ENCODE assay signal across 21 cellular contexts in the genomic region with DNA sequence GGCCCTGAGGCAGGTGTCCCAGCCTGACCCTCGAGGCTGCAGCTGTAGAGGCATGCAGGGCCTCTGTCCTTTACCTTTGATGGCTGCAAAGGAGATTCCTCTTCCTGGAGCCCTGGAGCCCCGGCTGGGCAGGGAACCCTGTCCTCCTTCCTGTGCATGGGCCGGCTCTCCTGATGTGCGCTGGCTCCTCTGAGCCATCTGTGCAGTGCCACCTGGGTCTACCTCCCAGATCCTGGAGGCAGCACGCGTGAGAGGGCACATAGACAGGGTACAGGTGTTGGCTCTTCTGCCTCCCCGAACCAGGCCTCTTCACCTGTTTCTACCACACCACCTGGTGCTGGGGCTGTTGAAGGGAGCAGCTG.
DNase-seq lines count a peak whose midpoint lies in the region; ATAC-seq and TF ChIP-seq lines count a peak whose summit lies in the region.
"Had no signal": no experiment of that assay in that cellular context is flagged by ENCODE, and none has a peak within 500 bp of the region (broad histone marks: within the 10 kb centered on the region; RNA-seq: fewer than 3 reads in every experiment).

No MANE protein-coding gene starts in this region.

- peaks cover 0 to 11% (median 4%) of the 10 kb centered on the region in 3 donors for H3K36me3 Mint-ChIP-seq in immature natural killer cell
- H3K36me3 Mint-ChIP-seq: activated naive CD4-positive, alpha-beta T cell treated with anti-CD3 and anti-CD28 coated beads, Interleukin-2, amount 50 U/mL, for 72 hours; natural killer cell treated with Interleukin-12 subunit alpha and Interleukin-12 subunit beta and Interleukin-15 and Interleukin-18, amount 100 ng/mL, for 72 hours had no signal

- H3K36me3 ChIP-seq in Panc1 (ENCODE audit: control insufficient read depth, insufficient read depth, low read length) = no peaks in the 10 kb centered on the region
- H3K36me3 ChIP-seq: colonic mucosa had no signal

- no peaks in the 10 kb centered on the region for H3K9me3 Mint-ChIP-seq in immature natural killer cell
- H3K9me3 Mint-ChIP-seq: activated CD4-positive, alpha-beta memory T cell treated with anti-CD3 and anti-CD28 coated beads, Interleukin-2, amount 10 ng/mL, durations not matched to agents 7 days and 5 days; activated naive CD4-positive, alpha-beta T cell treated with anti-CD3 and anti-CD28 coated beads, Interleukin-2, amount 50 U/mL, for 72 hours; natural killer cell treated with Interleukin-12 subunit alpha and Interleukin-12 subunit beta and Interleukin-15 and Interleukin-18, amount 100 ng/mL, for 72 hours had no signal

- no peak for TF ChIP-seq CTCF in Panc1 (IDR thresholded peaks at IDR 0.05)

- H3K4me3 Mint-ChIP-seq in immature natural killer cell = no peak overlapping the region
- H3K4me3 Mint-ChIP-seq: activated CD4-positive, alpha-beta memory T cell treated with anti-CD3 and anti-CD28 coated beads, Interleukin-2, amount 10 ng/mL, durations not matched to agents 7 days and 5 days; B cell; natural killer cell treated with Interleukin-12 subunit alpha and Interleukin-12 subunit beta and Interleukin-15 and Interleukin-18, amount 100 ng/mL, for 72 hours; T-helper 17 cell had no signal

- H3K4me1 ChIP-seq in Panc1 (ENCODE audit: control insufficient read depth, insufficient read depth, low read length) = peaks cover 44% of the 10 kb centered on the region
- H3K4me1 ChIP-seq: colonic mucosa had no signal

- no peaks in the 10 kb centered on the region for H3K4me1 Mint-ChIP-seq in immature natural killer cell
- H3K4me1 Mint-ChIP-seq: B cell had no signal

- POLR2A ChIA-PET in Panc1 (lab: Charles Lee) = no interaction called here

- no peak for ATAC-seq in Panc1
- ATAC-seq in activated CD4-positive, CD25-positive, alpha-beta regulatory T cell treated with anti-CD3 and anti-CD28 coated beads, Interleukin-2, amount 50 U/mL, for 24 hours = no peak
- ATAC-seq: activated naive CD4-positive, alpha-beta T cell treated with anti-CD3 and anti-CD28 coated beads, Interleukin-2, amount 50 U/mL, for 72 hours; T-helper 17 cell had no signal

- H3K27ac ChIP-seq in Panc1 (ENCODE audit: low read length) = peak overlapping the region; percentile 88
- H3K27ac ChIP-seq: colonic mucosa had no signal

- no peaks in the 10 kb centered on the region for H3K27me3 ChIP-seq in Panc1 (ENCODE audit: control insufficient read depth, insufficient read depth, low read length)
- H3K27me3 ChIP-seq: colonic mucosa had no signal

- H3K4me3 ChIP-seq in Panc1 (ENCODE audit: low read depth in 2 of 2, low read length in 2 of 2) = no peak overlapping the region
- H3K4me3 ChIP-seq: colonic mucosa had no signal

- no peak overlapping the region for H3K27ac Mint-ChIP-seq in immature natural killer cell
- H3K27ac Mint-ChIP-seq: activated CD4-positive, alpha-beta memory T cell treated with anti-CD3 and anti-CD28 coated beads, Interleukin-2, amount 10 ng/mL, durations not matched to agents 7 days and 5 days; B cell; natural killer cell treated with Interleukin-12 subunit alpha and Interleukin-12 subunit beta and Interleukin-15 and Interleukin-18, amount 100 ng/mL, for 72 hours; progenitor cell of endocrine pancreas; T-helper 17 cell had no signal

- CTCF ChIA-PET in Panc1 (lab: Charles Lee) = no interaction called here

- intact Hi-C loops in Panc1 (cut with micrococcal nuclease; ENCODE audit: unreplicated experiment) = no loop called here

- DNase-seq in NCI-H1092 treated with DMSO at 0.1 percent for 48 hours (lab: John Stamatoyannopoulos, UW) (peak; percentile 44), NCI-H2107 (lab: John Stamatoyannopoulos, UW) (peak; percentile 89), Panc1 (ENCODE audit: low read depth, low spot score) (no peak), immature natural killer cell (no peak), NCI-H1694 treated with DMSO at 0.1 percent for 48 hours (lab: John Stamatoyannopoulos, UW) (no peak), NCI-H82 treated with DMSO at 0.1 percent for 48 hours (lab: John Stamatoyannopoulos, UW; ENCODE audit: unreplicated experiment) (no peak)
- DNase-seq: activated CD4-positive, alpha-beta memory T cell treated with anti-CD3 and anti-CD28 coated beads, Interleukin-2, amount 10 ng/mL, durations not matched to agents 7 days and 5 days; activated T-cell treated with anti-CD3 and anti-CD28 coated beads, Interleukin-2, amount 50 U/mL, for 48 hours; colonic mucosa; DND-41; hypothalamus; Kasumi-1; mesenchymal stem cell; SIG-M5; stimulated activated CD8-positive, alpha-beta memory T cell treated with anti-CD3 and anti-CD28 coated beads, Interleukin-4, amount 100 ng/mL, for 48 hours; T-helper 17 cell had no signal

- BruUV-seq in Panc1 (replicated peaks; lab: Mats Ljungman, UMichigan) = no TSS peak

- H3K27me3 Mint-ChIP-seq in immature natural killer cell (ENCODE audit: low read depth in 3 of 3) = peaks cover 0 to 3% (median 1%) of the 10 kb centered on the region in 3 donors
- H3K27me3 Mint-ChIP-seq: activated CD4-positive, alpha-beta memory T cell treated with anti-CD3 and anti-CD28 coated beads, Interleukin-2, amount 10 ng/mL, durations not matched to agents 7 days and 5 days; B cell; natural killer cell treated with Interleukin-12 subunit alpha and Interleukin-12 subunit beta and Interleukin-15 and Interleukin-18, amount 100 ng/mL, for 72 hours; progenitor cell of endocrine pancreas; T-helper 17 cell had no signal

- H3K9me3 ChIP-seq in Panc1 (ENCODE audit: control insufficient read depth, insufficient read depth, low read depth, low read length) = no peaks in the 10 kb centered on the region
- H3K9me3 ChIP-seq: colonic mucosa had no signal

- in situ Hi-C loops in Panc1 (cut with HindIII; ENCODE audit: low pct_unique_long_range_greater_than_20kb, low sequenced_read_pairs) = no loop called here

Comparison
In these comparisons a context has a peak if more than half of its experiments do, and no peak if none do; other contexts are left out.
1. DNase-seq: peak in NCI-H1092 treated with DMSO at 0.1 percent for 48 hours (single experiment) and NCI-H2107 (single experiment); none in Panc1 (single experiment), immature natural killer cell (0 of 3), NCI-H1694 treated with DMSO at 0.1 percent for 48 hours (single experiment) and NCI-H82 treated with DMSO at 0.1 percent for 48 hours (single experiment).